17 cellular contexts compared by ENCODE assay signal in the genomic region with DNA sequence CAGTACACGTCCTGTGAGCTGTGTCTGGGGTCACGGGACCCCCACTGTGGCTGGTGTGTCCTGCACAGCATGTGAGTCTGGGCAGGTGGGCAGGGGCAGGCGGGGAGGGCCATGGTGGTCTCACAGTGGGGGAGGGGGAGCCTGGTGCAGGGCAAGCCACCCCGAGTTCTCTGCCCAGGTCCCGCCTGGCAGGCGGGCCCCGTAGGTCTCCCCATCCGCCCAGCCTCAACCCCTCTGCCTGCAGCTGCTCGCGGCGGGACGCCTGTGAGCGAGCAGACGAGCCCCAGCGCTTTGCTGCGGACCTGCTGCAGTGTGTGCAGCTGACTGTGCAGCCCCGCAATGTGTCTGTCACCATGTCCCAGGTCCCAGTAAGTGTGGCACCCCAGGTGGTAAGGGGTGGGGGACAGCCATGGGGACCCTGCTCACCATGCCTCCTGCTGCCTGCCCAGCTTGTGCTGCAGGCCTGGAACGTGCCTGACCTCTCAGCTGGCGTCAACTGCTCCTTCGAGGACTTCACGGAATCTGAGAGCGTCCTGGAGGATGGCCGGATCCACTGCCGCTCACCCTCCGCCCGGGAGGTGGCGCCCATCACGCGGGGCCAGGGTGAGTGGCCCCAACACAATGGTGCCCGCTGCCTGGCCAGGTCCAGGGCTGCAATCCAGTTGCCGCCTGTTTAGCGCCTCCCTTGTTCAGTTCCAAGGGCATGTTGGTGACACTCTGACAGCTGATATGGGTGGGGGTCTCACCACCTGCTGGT.
"Had no signal": no experiment of that assay in that cellular context is flagged by ENCODE, and none has a peak within 500 bp of the region (broad histone marks: within the 10 kb centered on the region; RNA-seq: fewer than 3 reads in every experiment).

No MANE protein-coding gene starts in this region.

- H3K27ac Mint-ChIP-seq: activated naive CD8-positive, alpha-beta T cell; nephron progenitor cell; T-helper 2 cell treated with Interferon-gamma antibody and Interleukin-4, amounts not matched to agents 5 μg/mL and 100 μg/mL, for 36 hours had no signal

- H3K9me3 Mint-ChIP-seq: nephron progenitor cell; T-helper 2 cell treated with Interferon-gamma antibody and Interleukin-4, amounts not matched to agents 5 μg/mL and 100 μg/mL, for 36 hours had no signal

- H3K27me3 Mint-ChIP-seq: activated naive CD8-positive, alpha-beta T cell had no signal

- H3K9me3 ChIP-seq: gastroesophageal sphincter, left ventricle myocardium inferior, testis, uterus had no signal

- H3K36me3 ChIP-seq: left ventricle myocardium inferior, uterus had no signal

- DNase-seq: activated gamma-delta T cell treated with Interleukin-2 at 50 U/mL for 16 hours; activated T-cell treated with anti-CD3 and anti-CD28 coated beads, Interleukin-2, amount 50 U/mL, for 1 hour; head of caudate nucleus; hypothalamus; left ventricle myocardium inferior; nephron progenitor cell; nucleus accumbens; right cardiac atrium; stimulated activated CD4-positive, alpha-beta T cell treated with anti-CD3 and anti-CD28 coated beads, Interleukin-1b, Interleukin-23, amount 100 ng/mL, for 48 hours; testis; trophoblast cell; uterus had no signal

- H3K4me3 Mint-ChIP-seq: activated naive CD8-positive, alpha-beta T cell; nephron progenitor cell; T-helper 2 cell treated with Interferon-gamma antibody and Interleukin-4, amounts not matched to agents 5 μg/mL and 100 μg/mL, for 36 hours had no signal

- H3K27ac ChIP-seq: coronary artery, gastroesophageal sphincter, left ventricle myocardium inferior, parathyroid adenoma, testis, uterus had no signal

- H3K4me3 ChIP-seq: coronary artery, gastroesophageal sphincter, left ventricle myocardium inferior, testis, uterus had no signal

- H3K9ac ChIP-seq: parathyroid adenoma had no signal

- ATAC-seq: gastroesophageal sphincter, right cardiac atrium had no signal

- H3K36me3 Mint-ChIP-seq: activated naive CD8-positive, alpha-beta T cell had no signal

- H2AFZ ChIP-seq: parathyroid adenoma had no signal

- H3K27me3 ChIP-seq: gastroesophageal sphincter, testis, uterus had no signal
